ENCODE assay signal across 20 cellular contexts in the genomic region with DNA sequence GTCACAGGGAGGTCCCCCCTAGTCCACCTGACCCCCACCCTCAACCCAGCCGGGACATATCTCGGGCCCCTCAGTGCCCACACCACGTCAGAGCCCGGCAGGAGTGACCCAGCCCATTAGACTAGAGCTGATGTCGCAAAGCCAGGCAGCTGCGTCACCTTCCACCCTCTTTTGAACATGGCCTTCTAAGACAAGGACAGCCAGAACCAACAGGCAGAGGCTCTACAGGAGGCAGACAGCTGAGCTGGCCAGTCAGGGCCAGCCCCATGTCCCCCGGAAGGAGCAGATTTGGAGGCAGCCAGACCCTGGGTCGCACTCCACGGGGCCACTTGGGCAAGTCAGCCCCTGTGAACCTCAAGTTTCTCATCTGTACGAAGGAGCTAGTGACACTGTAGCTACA. TPM values are rescaled to one million over a fixed set of nuclear protein-coding genes. Genes with fewer than 3 reads are reported as not detected.
DNase-seq lines count a peak whose midpoint lies in the region; ATAC-seq and TF ChIP-seq lines count a peak whose summit lies in the region.
"Had no signal": no experiment of that assay in that cellular context is flagged by ENCODE, and none has a peak within 500 bp of the region (broad histone marks: within the 10 kb centered on the region; RNA-seq: fewer than 3 reads in every experiment).

No MANE protein-coding gene starts in this region.

- H3K36me3 ChIP-seq in heart right ventricle = peaks cover 0 to 12% (median 0%) of the 10 kb centered on the region in 9 donors
- peaks cover 0 to 5% (median 3%) of the 10 kb centered on the region in 4 donors for H3K36me3 ChIP-seq in liver (ENCODE audit: control insufficient read depth in 4 of 4, insufficient read depth in 3 of 4, low read depth in 1 of 4, low read length in 3 of 4)
- no peaks in the 10 kb centered on the region for H3K36me3 ChIP-seq in osteoblast (ENCODE audit: insufficient read depth, low read length)

- H2AFZ ChIP-seq in osteoblast (ENCODE audit: low read length) = no peak overlapping the region

- TF ChIP-seq CTCF in heart right ventricle (IDR thresholded peaks at IDR 0.05) = no peak
- no peak for TF ChIP-seq CTCF in liver (IDR thresholded peaks at IDR 0.05; ENCODE audit: low read depth, low read length, missing input control)
- TF ChIP-seq CTCF in osteoblast (IDR thresholded peaks at IDR 0.05; ENCODE audit: extremely low read depth, low read depth, low read length) = no peak

- ATAC-seq in right cardiac atrium (no peak), heart right ventricle (no peak), HG03565 (IDR thresholded peaks at IDR 0.05; ENCODE audit: unreplicated experiment) (no peak)
- ATAC-seq in activated CD8-positive, alpha-beta T cell treated with anti-CD3 and anti-CD28 coated beads, Interleukin-2, amount 10 ng/mL, durations not matched to agents 7 days and 5 days = no peak
- ATAC-seq: HCT116 had no signal

- H3K27ac Mint-ChIP-seq in activated CD8-positive, alpha-beta T cell treated with anti-CD3 and anti-CD28 coated beads, Interleukin-2, amount 10 ng/mL, durations not matched to agents 7 days and 5 days = no peak overlapping the region
- H3K27ac Mint-ChIP-seq: CD4-positive, alpha-beta T cell; HFFc6; IgD-negative memory B cell had no signal

- H3K36me3 Mint-ChIP-seq in activated CD8-positive, alpha-beta T cell treated with anti-CD3 and anti-CD28 coated beads, Interleukin-2, amount 10 ng/mL, durations not matched to agents 7 days and 5 days (ENCODE audit: low read depth) = peaks cover 4% of the 10 kb centered on the region

- no peaks in the 10 kb centered on the region for H3K27me3 Mint-ChIP-seq in activated CD8-positive, alpha-beta T cell treated with anti-CD3 and anti-CD28 coated beads, Interleukin-2, amount 10 ng/mL, durations not matched to agents 7 days and 5 days (ENCODE audit: low read depth)
- H3K27me3 Mint-ChIP-seq: CD4-positive, alpha-beta T cell; IgD-negative memory B cell had no signal

- no peak overlapping the region for H3K9ac ChIP-seq in liver (ENCODE audit: low read depth in 1 of 2, low read length in 2 of 2)

- POLR2A ChIA-PET in activated CD8-positive, alpha-beta T cell treated with anti-CD3 and anti-CD28 coated beads, Interleukin-2, amount 10 ng/mL, durations not matched to agents 7 days and 5 days (lab: Charles Lee) = no interaction called here

- H3K79me2 ChIP-seq in osteoblast (ENCODE audit: insufficient read depth, low read length) = no peaks in the 10 kb centered on the region

- H3K27me3 ChIP-seq in right cardiac atrium (ENCODE audit: control insufficient read depth, insufficient read depth) = no peaks in the 10 kb centered on the region
- H3K27me3 ChIP-seq in heart right ventricle = no peaks in the 10 kb centered on the region
- no peaks in the 10 kb centered on the region for H3K27me3 ChIP-seq in liver (ENCODE audit: control insufficient read depth in 4 of 4, insufficient read depth in 4 of 4, low read length in 3 of 4)
- H3K27me3 ChIP-seq in osteoblast (ENCODE audit: insufficient read depth, low read length) = no peaks in the 10 kb centered on the region

- DNase-seq in right cardiac atrium = peak in 2 of 3 donors; percentile 16 to 28
- DNase-seq in heart right ventricle = no peak
- peak; percentile 50 for DNase-seq in osteoblast (ENCODE audit: insufficient read length, low spot score, missing footprints)
- DNase-seq in activated CD8-positive, alpha-beta T cell treated with anti-CD3 and anti-CD28 coated beads, Interleukin-2, amount 10 ng/mL, durations not matched to agents 7 days and 5 days = no peak
- DNase-seq in COR-L47 (lab: John Stamatoyannopoulos, UW) = no peak
- DNase-seq: AML-193; CD4-positive, alpha-beta T cell; DMS153; DMS79; GDM1; GOT3; H7; HFFc6 had no signal

- no peaks in the 10 kb centered on the region for H3K9me3 ChIP-seq in right cardiac atrium (ENCODE audit: control insufficient read depth, low read length)
- no peaks in the 10 kb centered on the region for H3K9me3 ChIP-seq in heart right ventricle
- H3K9me3 ChIP-seq in liver (ENCODE audit: control insufficient read depth in 4 of 4, low read length in 3 of 4) = no peaks in the 10 kb centered on the region
- H3K9me3 ChIP-seq in osteoblast (ENCODE audit: low read depth, low read length) = no peaks in the 10 kb centered on the region
- H3K9me3 ChIP-seq: A549 had no signal

- no peak overlapping the region for H3K4me3 ChIP-seq in right cardiac atrium (ENCODE audit: low read length)
- no peak overlapping the region for H3K4me3 ChIP-seq in heart right ventricle
- H3K4me3 ChIP-seq in liver (ENCODE audit: low read depth in 1 of 3, low read length in 3 of 3) = peak overlapping the region in 1 of 3 donors; percentile 12
- no peak overlapping the region for H3K4me3 ChIP-seq in osteoblast (ENCODE audit: insufficient read depth, low read length)
- H3K4me3 ChIP-seq: A549 had no signal

- intact Hi-C loops in right cardiac atrium (cut with DNase I) (no loop called here), heart right ventricle (cut with DNase I) (no loop called here)

- H3K4me2 ChIP-seq in osteoblast (ENCODE audit: insufficient read depth, low read length) = no peak overlapping the region
- H3K4me2 ChIP-seq: A549 had no signal

- H4K20me1 ChIP-seq in osteoblast (ENCODE audit: insufficient read depth, low read length) = no peaks in the 10 kb centered on the region

- no peaks in the 10 kb centered on the region for H3K4me1 Mint-ChIP-seq in activated CD8-positive, alpha-beta T cell treated with anti-CD3 and anti-CD28 coated beads, Interleukin-2, amount 10 ng/mL, durations not matched to agents 7 days and 5 days (ENCODE audit: low read depth)
- H3K4me1 Mint-ChIP-seq: IgD-negative memory B cell had no signal

- H3K4me1 ChIP-seq in right cardiac atrium (ENCODE audit: control insufficient read depth, insufficient read depth, low read length) (no peaks in the 10 kb centered on the region), heart right ventricle (no peaks in the 10 kb centered on the region), liver (ENCODE audit: control insufficient read depth in 4 of 4, insufficient read depth in 4 of 4, low read length in 3 of 4) (peaks cover 3 to 51% (median 29%) of the 10 kb centered on the region in 4 donors), osteoblast (ENCODE audit: insufficient read depth, low read length) (no peaks in the 10 kb centered on the region)

- H3K27ac ChIP-seq in right cardiac atrium (ENCODE audit: low read length) = no peak overlapping the region
- H3K27ac ChIP-seq in heart right ventricle = no peak overlapping the region
- H3K27ac ChIP-seq in liver (ENCODE audit: low read depth in 1 of 2, low read length in 2 of 2) = peak overlapping the region; percentile 89 to 94
- no peak overlapping the region for H3K27ac ChIP-seq in osteoblast (ENCODE audit: low read depth, low read length)
- H3K27ac ChIP-seq: 22Rv1, C4-2B had no signal

- CTCF ChIA-PET in activated CD8-positive, alpha-beta T cell treated with anti-CD3 and anti-CD28 coated beads, Interleukin-2, amount 10 ng/mL, durations not matched to agents 7 days and 5 days (lab: Charles Lee) = interaction anchor here (0.9 kb wide), 1 partner anchor 87 kb away, joined by 3 read pairs; no protein-coding TSS in a partner anchor

- TF ChIP-seq RAD21 in liver (IDR thresholded peaks at IDR 0.05) = no peak

- 94% methylated on average over 10 of the region's 10 CpGs for WGBS in right cardiac atrium
- 90 to 92% methylated on average over 10 of the region's 10 CpGs for WGBS in heart right ventricle, 2 donors
- WGBS in liver = 92% methylated on average over 10 of the region's 10 CpGs

- no peaks in the 10 kb centered on the region for H3K9me3 Mint-ChIP-seq in activated CD8-positive, alpha-beta T cell treated with anti-CD3 and anti-CD28 coated beads, Interleukin-2, amount 10 ng/mL, durations not matched to agents 7 days and 5 days (ENCODE audit: insufficient read depth)
- H3K9me3 Mint-ChIP-seq: CD4-positive, alpha-beta T cell; HFFc6; IgD-negative memory B cell had no signal

- H3K4me3 Mint-ChIP-seq in activated CD8-positive, alpha-beta T cell treated with anti-CD3 and anti-CD28 coated beads, Interleukin-2, amount 10 ng/mL, durations not matched to agents 7 days and 5 days = no peak overlapping the region
- H3K4me3 Mint-ChIP-seq: CD4-positive, alpha-beta T cell; HFFc6; IgD-negative memory B cell had no signal

TF ChIP-seq in liver, 16 proteins besides CTCF, POLR2A, EP300 and RAD21 (continues in another document):
- TF ChIP-seq SP1 (IDR thresholded peaks at IDR 0.05) (no peak), HNF4A (conservative IDR thresholded peaks at IDR 0.05) (no peak), RXRA (IDR thresholded peaks at IDR 0.05) (no peak), GABPA (IDR thresholded peaks at IDR 0.05 in 1 of 2, conservative IDR thresholded peaks at IDR 0.05 in 1 of 2) (no peak), YY1 (IDR thresholded peaks at IDR 0.05) (no peak), NR2F2 (IDR thresholded peaks at IDR 0.05) (no peak), EGR1 (IDR thresholded peaks at IDR 0.05; ENCODE audit: low read depth in 2 of 2) (no peak)
- TF ChIP-seq, protein P1, sequence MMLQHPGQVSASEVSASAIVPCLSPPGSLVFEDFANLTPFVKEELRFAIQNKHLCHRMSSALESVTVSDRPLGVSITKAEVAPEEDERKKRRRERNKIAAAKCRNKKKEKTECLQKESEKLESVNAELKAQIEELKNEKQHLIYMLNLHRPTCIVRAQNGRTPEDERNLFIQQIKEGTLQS (IDR thresholded peaks at IDR 0.05) = no peak
- TF ChIP-seq, protein P2, sequence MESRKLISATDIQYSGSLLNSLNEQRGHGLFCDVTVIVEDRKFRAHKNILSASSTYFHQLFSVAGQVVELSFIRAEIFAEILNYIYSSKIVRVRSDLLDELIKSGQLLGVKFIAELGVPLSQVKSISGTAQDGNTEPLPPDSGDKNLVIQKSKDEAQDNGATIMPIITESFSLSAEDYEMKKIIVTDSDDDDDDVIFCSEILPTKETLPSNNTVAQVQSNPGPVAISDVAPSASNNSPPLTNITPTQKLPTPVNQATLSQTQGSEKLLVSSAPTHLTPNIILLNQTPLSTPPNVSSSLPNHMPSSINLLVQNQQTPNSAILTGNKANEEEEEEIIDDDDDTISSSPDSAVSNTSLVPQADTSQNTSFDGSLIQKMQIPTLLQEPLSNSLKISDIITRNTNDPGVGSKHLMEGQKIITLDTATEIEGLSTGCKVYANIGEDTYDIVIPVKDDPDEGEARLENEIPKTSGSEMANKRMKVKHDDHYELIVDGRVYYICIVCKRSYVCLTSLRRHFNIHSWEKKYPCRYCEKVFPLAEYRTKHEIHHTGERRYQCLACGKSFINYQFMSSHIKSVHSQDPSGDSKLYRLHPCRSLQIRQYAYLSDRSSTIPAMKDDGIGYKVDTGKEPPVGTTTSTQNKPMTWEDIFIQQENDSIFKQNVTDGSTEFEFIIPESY (IDR thresholded peaks at IDR 0.05) = no peak

RNA-seq across cellular contexts. Expression of a gene that starts 44.1 kb away (rescaled TPM):
- total RNA-seq in right cardiac atrium = 10 to 100 TPM; 15.7 to 22.9 (median 20.0) TPM
- polyA plus RNA-seq in right cardiac atrium = 17.0 TPM
- 10 to 100 TPM in 6 of 10 donors, 1 to 10 TPM in 4; 7.7 to 19.9 (median 11.9) TPM for total RNA-seq in heart right ventricle
- polyA plus RNA-seq in heart right ventricle = 10 to 100 TPM in 1 of 2 donors, 1 to 10 TPM in 1; 8.7 to 11.6 TPM
- total RNA-seq in liver = 100 to 1,000 TPM in 1 of 2 donors, 10 to 100 TPM in 1; 85.3 to 169 TPM
- 100 to 1,000 TPM; 112 to 289 TPM for polyA plus RNA-seq in liver
- total RNA-seq in osteoblast = 9.4 and 10.9 TPM in 2 replicates
- 10 to 100 TPM; 12.5 to 14.6 TPM for total RNA-seq in activated CD8-positive, alpha-beta T cell treated with anti-CD3 and anti-CD28 coated beads, Interleukin-2, amount 10 ng/mL, durations not matched to agents 7 days and 5 days

Comparison
In these comparisons a context has a peak if more than half of its experiments do, and no peak if none do; other contexts are left out.
1. DNase-seq: peak in right cardiac atrium (2 of 3) and osteoblast (single experiment); none in heart right ventricle (0 of 2), activated CD8-positive, alpha-beta T cell treated with anti-CD3 and anti-CD28 coated beads, Interleukin-2, amount 10 ng/mL, durations not matched to agents 7 days and 5 days (single experiment) and COR-L47 (single experiment).
2. H3K27ac ChIP-seq: peak in liver (2 of 2); none in right cardiac atrium (single experiment), heart right ventricle (0 of 10) and osteoblast (single experiment).